In the genomic region with DNA sequence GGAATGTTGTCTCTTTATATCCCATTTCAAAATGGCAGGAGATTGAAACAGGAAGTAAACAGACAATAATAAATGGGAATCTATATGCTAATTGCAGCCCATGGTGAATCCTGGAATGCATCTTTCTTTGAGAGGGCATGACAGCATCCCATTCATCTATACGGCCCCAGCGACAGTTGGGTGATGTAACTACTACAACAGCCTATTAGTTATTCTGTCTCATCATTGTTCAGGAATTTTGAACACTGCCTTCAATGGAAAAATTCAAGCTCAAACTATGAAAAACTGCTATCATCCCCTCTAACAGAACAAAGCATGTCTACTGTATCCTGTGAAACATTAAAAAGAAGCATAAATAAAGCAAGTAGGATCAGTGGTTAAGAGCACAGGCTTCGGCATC, we compare ENCODE assay signal across 24 cellular contexts.
DNase-seq lines count a peak whose midpoint lies in the region; ATAC-seq and TF ChIP-seq lines count a peak whose summit lies in the region.
"Had no signal": no experiment of that assay in that cellular context is flagged by ENCODE, and none has a peak within 500 bp of the region (broad histone marks: within the 10 kb centered on the region; RNA-seq: fewer than 3 reads in every experiment).

No MANE protein-coding gene starts in this region.

- H3K4ac ChIP-seq in IMR-90 (ENCODE audit: low read depth, low read length): no peak overlapping the region

- H2BK5ac ChIP-seq in IMR-90 (ENCODE audit: low read depth, low read length, poor library complexity, severe bottlenecking): no peak overlapping the region

- TF ChIP-seq CTCF in IMR-90 (conservative IDR thresholded peaks at IDR 0.05; ENCODE audit: low read depth, low read length) (no peak), choroid plexus epithelial cell (conservative IDR thresholded peaks at IDR 0.05; ENCODE audit: low read depth, low read length) (no peak), neural crest cell (conservative IDR thresholded peaks at IDR 0.05) (no peak)

- H4K20me1 ChIP-seq in IMR-90 (ENCODE audit: insufficient read depth, low read length): no peaks in the 10 kb centered on the region
- H4K20me1 ChIP-seq: BLaER1 treated with 17β-estradiol and CSF1 and Interleukin-3, amounts not matched to agents 10 nM and 100 nM had no signal

- no peaks in the 10 kb centered on the region for H3K36me3 ChIP-seq in IMR-90 (ENCODE audit: control insufficient read depth, insufficient read depth, low read length)
- H3K36me3 ChIP-seq: BLaER1 treated with 17β-estradiol and CSF1 and Interleukin-3, amounts not matched to agents 10 nM and 100 nM had no signal

- H3K9me3 Mint-ChIP-seq in neural crest cell: peaks cover 4% of the 10 kb centered on the region
- no peaks in the 10 kb centered on the region for H3K9me3 Mint-ChIP-seq in activated naive CD4-positive, alpha-beta T cell treated with anti-CD3 and anti-CD28 coated beads, Interleukin-2, amount 10 ng/mL, durations not matched to agents 7 days and 5 days
- H3K9me3 Mint-ChIP-seq: activated B cell treated with CpG ODN at 0.5 μM for 24 hours, type B pancreatic cell had no signal

- no peaks in the 10 kb centered on the region for H3K27me3 Mint-ChIP-seq in neural crest cell (ENCODE audit: low read depth)
- H3K27me3 Mint-ChIP-seq in activated naive CD4-positive, alpha-beta T cell treated with anti-CD3 and anti-CD28 coated beads, Interleukin-2, amount 10 ng/mL, durations not matched to agents 7 days and 5 days: no peaks in the 10 kb centered on the region
- H3K27me3 Mint-ChIP-seq: activated B cell treated with CpG ODN at 0.5 μM for 24 hours; activated naive CD8-positive, alpha-beta T cell had no signal

- no peak overlapping the region for H3K27ac ChIP-seq in IMR-90 (ENCODE audit: insufficient read depth, low read length)
- H3K27ac ChIP-seq: A549; BLaER1 treated with 17β-estradiol and CSF1 and Interleukin-3, amounts not matched to agents 10 nM and 100 nM had no signal

- WGBS in IMR-90 (ENCODE audit: extremely low coverage in 2 of 2, insufficient read length in 1 of 2), 2 experiments: no CpG with 5 or more reads among the region's 3 CpGs

- H3K18ac ChIP-seq in IMR-90 (ENCODE audit: low read depth, low read length): no peak overlapping the region

- no peak overlapping the region for H4K5ac ChIP-seq in IMR-90 (ENCODE audit: low read depth, low read length)

- no peak overlapping the region for H2AK9ac ChIP-seq in IMR-90 (replicated peaks; ENCODE audit: low read depth, low read length, poor library complexity)

- POLR2A ChIA-PET in IMR-90 (lab: Charles Lee; ENCODE audit: unreplicated experiment): no interaction called here

- no peak overlapping the region for H2BK15ac ChIP-seq in IMR-90 (ENCODE audit: low read depth, low read length)

- no peaks in the 10 kb centered on the region for H3K27me3 ChIP-seq in IMR-90 (ENCODE audit: control insufficient read depth, insufficient read depth, low read length)
- H3K27me3 ChIP-seq: BLaER1 treated with 17β-estradiol and CSF1 and Interleukin-3, amounts not matched to agents 10 nM and 100 nM had no signal

- peak; percentile 49 for ATAC-seq in IMR-90 (ENCODE audit: low read depth)
- ATAC-seq in HG03439 (IDR thresholded peaks at IDR 0.05; ENCODE audit: unreplicated experiment): no peak
- ATAC-seq: A549 had no signal

- CTCF ChIA-PET in IMR-90 (lab: Yijun Ruan, JAX): no interaction called here
- CTCF ChIA-PET in activated naive CD4-positive, alpha-beta T cell treated with anti-CD3 and anti-CD28 coated beads, Interleukin-2, amount 10 ng/mL, durations not matched to agents 7 days and 5 days (lab: Charles Lee): no interaction called here

- no peak overlapping the region for H3K14ac ChIP-seq in IMR-90 (replicated peaks; ENCODE audit: low read depth, low read length)

- no peak overlapping the region for H3K9ac ChIP-seq in IMR-90 (ENCODE audit: low read depth, low read length)
- H3K9ac ChIP-seq: BLaER1 treated with 17β-estradiol and CSF1 and Interleukin-3, amounts not matched to agents 10 nM and 100 nM had no signal

- no peak overlapping the region for H2AFZ ChIP-seq in IMR-90 (replicated peaks; ENCODE audit: low read length, poor library complexity)

- H3K9me3 ChIP-seq in IMR-90 (ENCODE audit: control insufficient read depth, insufficient read depth, low read length): no peaks in the 10 kb centered on the region
- H3K9me3 ChIP-seq: A549; BLaER1 treated with 17β-estradiol and CSF1 and Interleukin-3, amounts not matched to agents 10 nM and 100 nM; Caco-2 had no signal

- H3K4me1 ChIP-seq in IMR-90 (ENCODE audit: control insufficient read depth, insufficient read depth, low read length): no peaks in the 10 kb centered on the region
- H3K4me1 ChIP-seq: A549; BLaER1 treated with 17β-estradiol and CSF1 and Interleukin-3, amounts not matched to agents 10 nM and 100 nM; Caco-2 had no signal

- no peak overlapping the region for H2AK5ac ChIP-seq in IMR-90 (ENCODE audit: low read depth, low read length)

- intact Hi-C loops in IMR-90 (cut with micrococcal nuclease) (no loop called here), cardiac septum (cut with DNase I) (no loop called here)

- H3K4me3 ChIP-seq in IMR-90 (ENCODE audit: insufficient read depth, low read depth, low read length) (no peak overlapping the region), choroid plexus epithelial cell (ENCODE audit: low read depth, low read length) (no peak overlapping the region)
- H3K4me3 ChIP-seq: A549; BLaER1 treated with 17β-estradiol and CSF1 and Interleukin-3, amounts not matched to agents 10 nM and 100 nM had no signal

- no peak overlapping the region for H3K4me3 Mint-ChIP-seq in neural crest cell
- no peak overlapping the region for H3K4me3 Mint-ChIP-seq in activated naive CD4-positive, alpha-beta T cell treated with anti-CD3 and anti-CD28 coated beads, Interleukin-2, amount 10 ng/mL, durations not matched to agents 7 days and 5 days
- H3K4me3 Mint-ChIP-seq: activated B cell treated with CpG ODN at 0.5 μM for 24 hours; activated naive CD8-positive, alpha-beta T cell; type B pancreatic cell had no signal

- TF ChIP-seq POLR2A in IMR-90 (IDR thresholded peaks at IDR 0.05; ENCODE audit: low read depth, low read length): no peak

- no peak for TF ChIP-seq RAD21 in IMR-90 (IDR thresholded peaks at IDR 0.05; ENCODE audit: low read length)

- peak; percentile 63 for DNase-seq in COLO829 (ENCODE audit: low spot score)
- peak; percentile 52 for DNase-seq in IMR-90
- DNase-seq in choroid plexus epithelial cell (ENCODE audit: low read depth): peak; percentile 34
- DNase-seq in neural crest cell (ENCODE audit: low read depth, low spot score): no peak
- no peak for DNase-seq in NCI-H748 (lab: John Stamatoyannopoulos, UW; ENCODE audit: unreplicated experiment)
- DNase-seq in activated naive CD4-positive, alpha-beta T cell treated with anti-CD3 and anti-CD28 coated beads, Interleukin-2, amount 10 ng/mL, durations not matched to agents 7 days and 5 days: no peak
- no peak for DNase-seq in cardiac septum (ENCODE audit: low spot score)
- DNase-seq: activated B cell treated with CpG ODN at 0.5 μM for 24 hours; activated CD8-positive, alpha-beta memory T cell treated with anti-CD3 and anti-CD28 coated beads, Interleukin-2, amount 50 U/mL, for 4 hours; Caco-2; DMS79 treated with DMSO at 0.1 percent for 48 hours; effector CD8-positive, alpha-beta T cell; erythroblast; H7; NCI-H1092 treated with DMSO at 0.1 percent for 48 hours; NCI-H2029 treated with DMSO at 0.1 percent for 48 hours; occipital lobe; small intestine; stimulated activated CD4-positive, alpha-beta T cell treated with anti-CD3 and anti-CD28 coated beads, Interleukin-2, amount 100 ng/mL, for 24 hours had no signal

- no peaks in the 10 kb centered on the region for H3K9me1 ChIP-seq in IMR-90 (ENCODE audit: insufficient read depth, low read length)

- no peak overlapping the region; the same call in 1 of the 2 replicates for H3K23ac ChIP-seq in IMR-90 (ENCODE audit: low read depth, low read length)

- no peak overlapping the region for H4K91ac ChIP-seq in IMR-90 (ENCODE audit: insufficient read depth, low read depth, low read length)

- H3K4me1 Mint-ChIP-seq in neural crest cell: peaks cover 40% of the 10 kb centered on the region
- H3K4me1 Mint-ChIP-seq in activated naive CD4-positive, alpha-beta T cell treated with anti-CD3 and anti-CD28 coated beads, Interleukin-2, amount 10 ng/mL, durations not matched to agents 7 days and 5 days: no peaks in the 10 kb centered on the region
- H3K4me1 Mint-ChIP-seq: activated B cell treated with CpG ODN at 0.5 μM for 24 hours had no signal

- H2BK20ac ChIP-seq in IMR-90 (ENCODE audit: low read depth, low read length): no peak overlapping the region

- no peaks in the 10 kb centered on the region for H3K79me1 ChIP-seq in IMR-90 (ENCODE audit: low read depth in 1 of 2, low read length in 2 of 2)

- BruUV-seq in IMR-90 (replicated peaks; lab: Mats Ljungman, UMichigan): no TSS peak

- in situ Hi-C loops in IMR-90 (cut with MboI; ENCODE audit: low sequenced_read_pairs): no loop called here

- no peaks in the 10 kb centered on the region for H3K36me3 Mint-ChIP-seq in neural crest cell (ENCODE audit: low read depth)
- H3K36me3 Mint-ChIP-seq in activated naive CD4-positive, alpha-beta T cell treated with anti-CD3 and anti-CD28 coated beads, Interleukin-2, amount 10 ng/mL, durations not matched to agents 7 days and 5 days: no peaks in the 10 kb centered on the region
- H3K36me3 Mint-ChIP-seq: type B pancreatic cell had no signal

- H3K27ac Mint-ChIP-seq in neural crest cell (ENCODE audit: unreplicated experiment): peak overlapping the region; percentile 94
- no peak overlapping the region for H3K27ac Mint-ChIP-seq in activated naive CD4-positive, alpha-beta T cell treated with anti-CD3 and anti-CD28 coated beads, Interleukin-2, amount 10 ng/mL, durations not matched to agents 7 days and 5 days
- H3K27ac Mint-ChIP-seq: activated B cell treated with CpG ODN at 0.5 μM for 24 hours; activated naive CD8-positive, alpha-beta T cell; type B pancreatic cell had no signal

- H2BK120ac ChIP-seq in IMR-90 (ENCODE audit: low read depth, low read length): no peak overlapping the region

- no peak overlapping the region for H3K56ac ChIP-seq in IMR-90 (ENCODE audit: extremely low read depth, insufficient read depth, low read length)

- no peak overlapping the region for H4K8ac ChIP-seq in IMR-90 (ENCODE audit: low read depth in 2 of 2, low read length in 2 of 2)

- no peak overlapping the region for H3K4me2 ChIP-seq in IMR-90 (ENCODE audit: low read depth, low read length)
- H3K4me2 ChIP-seq: A549; BLaER1 treated with 17β-estradiol and CSF1 and Interleukin-3, amounts not matched to agents 10 nM and 100 nM had no signal

- dilution Hi-C loops in IMR-90 (cut with HindIII; ENCODE audit: low sequenced_read_pairs, unreplicated experiment): no loop called here

Comparison
In these comparisons a context has a peak if more than half of its experiments do, and no peak if none do; other contexts are left out.
1. DNase-seq: peak in COLO829 (single experiment), IMR-90 (single experiment) and choroid plexus epithelial cell (single experiment); none in neural crest cell (single experiment), NCI-H748 (single experiment), activated naive CD4-positive, alpha-beta T cell treated with anti-CD3 and anti-CD28 coated beads, Interleukin-2, amount 10 ng/mL, durations not matched to agents 7 days and 5 days (single experiment) and cardiac septum (single experiment).